Comparison of ENCODE assay signal across 29 cellular contexts in genomic region chr1:64844175-64844574, GRCh38.
"Had no signal": no experiment of that assay in that cellular context is flagged by ENCODE, and none has a peak within 500 bp of the region (broad histone marks: within the 10 kb centered on the region; RNA-seq: fewer than 3 reads in every experiment).

No MANE protein-coding gene starts in this region.

- H3K4me3 Mint-ChIP-seq: activated naive CD8-positive, alpha-beta T cell; activated T-cell treated with anti-CD3 and anti-CD28 coated beads, Interleukin-2, amount 50 U/mL, for 4 hours; mesothelial cell of epicardium; nephron progenitor cell; T-helper 2 cell treated with Interferon-gamma antibody and Interleukin-4, amounts not matched to agents 5 μg/mL and 100 μg/mL, for 36 hours had no signal

- H3K36me3 Mint-ChIP-seq: activated naive CD8-positive, alpha-beta T cell had no signal

- H3K27me3 Mint-ChIP-seq: activated naive CD8-positive, alpha-beta T cell had no signal

- H3K9me3 Mint-ChIP-seq: activated T-cell treated with anti-CD3 and anti-CD28 coated beads, Interleukin-2, amount 50 U/mL, for 4 hours; mesothelial cell of epicardium; nephron progenitor cell; T-helper 2 cell treated with Interferon-gamma antibody and Interleukin-4, amounts not matched to agents 5 μg/mL and 100 μg/mL, for 36 hours had no signal

- H3K27ac ChIP-seq: adrenal gland, ascending aorta, brain microvascular endothelial cell, left ventricle myocardium inferior, upper lobe of left lung, VCaP had no signal

- ATAC-seq: activated T-cell treated with anti-CD3 and anti-CD28 coated beads, Interleukin-2, amount 50 U/mL, for 4 hours; esophagus mucosa; sciatic nerve; SK-N-SH treated with all-trans-retinoic acid at 6 μM for 48 hours; stimulated activated naive CD8-positive, alpha-beta T cell treated with anti-CD3 and anti-CD28 coated beads, Interleukin-15, Interleukin-2, amounts not matched to agents 100 U/mL and 50 U/mL, for 24 hours had no signal

- H3K4me1 Mint-ChIP-seq: mesothelial cell of epicardium had no signal

- H3K27ac Mint-ChIP-seq: mesothelial cell of epicardium; nephron progenitor cell; T-helper 2 cell treated with Interferon-gamma antibody and Interleukin-4, amounts not matched to agents 5 μg/mL and 100 μg/mL, for 36 hours had no signal

- FAIRE-seq: colon, endothelial cell of umbilical vein, frontal cortex had no signal

- H3K9me3 ChIP-seq: adrenal gland, ascending aorta, left ventricle myocardium inferior, upper lobe of left lung had no signal

- DNase-seq: activated CD4-positive, alpha-beta T cell treated with anti-CD3 and anti-CD28 coated beads, Interleukin-2, amount 50 U/mL, for 1 hour; activated CD4-positive, CD25-positive, alpha-beta regulatory T cell treated with anti-CD3 and anti-CD28 coated beads, Interleukin-2, amount 50 U/mL, for 72 hours; activated CD8-positive, alpha-beta memory T cell treated with anti-CD3 and anti-CD28 coated beads for 24 hours; activated CD8-positive, alpha-beta memory T cell treated with anti-CD3 and anti-CD28 coated beads, Interleukin-2, amount 50 U/mL, for 4 hours; activated T-cell treated with anti-CD3 and anti-CD28 coated beads, Interleukin-2, amount 50 U/mL, for 4 hours; adrenal gland; brain microvascular endothelial cell; caudate nucleus; effector memory CD4-positive, alpha-beta T cell; hippocampal formation; left ventricle myocardium inferior; nephron progenitor cell; posterior cingulate gyrus; stimulated activated CD4-positive, alpha-beta T cell treated with anti-CD3 and anti-CD28 coated beads, Interleukin-15, amount 100 ng/mL, for 24 hours; stimulated activated CD8-positive, alpha-beta memory T cell treated with anti-CD3 and anti-CD28 coated beads, Interleukin-4, amount 100 ng/mL, for 48 hours; stimulated activated naive CD8-positive, alpha-beta T cell treated with anti-CD3 and anti-CD28 coated beads, Interleukin-15, Interleukin-2, amounts not matched to agents 100 U/mL and 50 U/mL, for 24 hours had no signal

- H3K4me2 ChIP-seq: smooth muscle cell had no signal

- H3K4me3 ChIP-seq: adrenal gland, ascending aorta, left ventricle myocardium inferior, smooth muscle cell, upper lobe of left lung had no signal

- H3K27me3 ChIP-seq: adrenal gland, ascending aorta, brain microvascular endothelial cell, upper lobe of left lung had no signal
